ENCODE assay signal across 2 cellular contexts in the genomic region with DNA sequence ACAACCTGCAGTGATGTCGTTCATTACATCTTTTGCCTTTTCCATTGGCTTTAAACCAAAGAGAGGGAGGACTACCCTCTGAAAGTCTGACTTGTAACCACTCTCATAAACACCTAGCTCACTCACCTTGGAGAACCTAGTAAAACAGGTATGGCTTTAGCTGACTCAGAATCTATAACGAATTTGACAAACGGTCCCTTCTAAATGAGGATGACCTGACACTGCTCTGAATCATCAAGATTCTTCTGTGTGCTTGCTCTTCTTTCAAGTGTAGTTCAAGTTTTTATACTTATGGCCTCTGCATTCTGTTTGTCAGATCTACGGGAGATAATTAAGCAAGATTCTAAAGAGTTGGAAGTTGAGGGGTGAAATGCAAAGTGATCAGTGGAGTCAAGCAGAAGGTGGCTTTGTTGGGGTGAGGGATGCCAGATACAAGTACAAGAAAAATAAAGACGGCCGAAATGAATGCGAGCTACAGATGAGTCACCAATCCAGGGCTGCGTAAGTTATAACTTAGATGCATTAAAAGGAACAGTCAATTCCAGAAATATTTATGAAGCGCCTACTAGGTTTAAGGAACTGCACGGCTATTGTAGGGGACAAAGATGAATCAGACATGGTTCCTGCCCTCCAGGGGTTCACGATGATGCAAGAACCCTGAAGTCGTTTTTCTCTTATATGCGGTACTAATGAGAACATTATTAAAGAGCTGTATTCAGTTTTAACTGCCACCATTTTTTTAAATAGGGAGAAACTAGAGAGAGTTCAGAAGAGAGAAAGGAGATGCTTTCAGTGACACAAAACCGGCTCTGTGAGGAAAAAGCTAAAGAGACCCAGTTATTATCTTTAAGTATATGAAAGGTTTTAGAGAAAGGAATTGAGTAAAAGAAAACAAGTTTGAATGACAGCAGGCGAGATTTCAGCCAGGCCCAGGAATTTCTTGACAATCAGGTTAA.
A peak's percentile ranks its signal among the peaks of the same experiment; 100 is the strongest.
TF ChIP-seq lines count a peak whose summit lies in the region.

No MANE protein-coding gene starts in this region.

TF ChIP-seq in HEK293, 187 proteins besides CTCF, POLR2A, EP300 and RAD21 (continued from another document):
- TF ChIP-seq, protein P1, sequence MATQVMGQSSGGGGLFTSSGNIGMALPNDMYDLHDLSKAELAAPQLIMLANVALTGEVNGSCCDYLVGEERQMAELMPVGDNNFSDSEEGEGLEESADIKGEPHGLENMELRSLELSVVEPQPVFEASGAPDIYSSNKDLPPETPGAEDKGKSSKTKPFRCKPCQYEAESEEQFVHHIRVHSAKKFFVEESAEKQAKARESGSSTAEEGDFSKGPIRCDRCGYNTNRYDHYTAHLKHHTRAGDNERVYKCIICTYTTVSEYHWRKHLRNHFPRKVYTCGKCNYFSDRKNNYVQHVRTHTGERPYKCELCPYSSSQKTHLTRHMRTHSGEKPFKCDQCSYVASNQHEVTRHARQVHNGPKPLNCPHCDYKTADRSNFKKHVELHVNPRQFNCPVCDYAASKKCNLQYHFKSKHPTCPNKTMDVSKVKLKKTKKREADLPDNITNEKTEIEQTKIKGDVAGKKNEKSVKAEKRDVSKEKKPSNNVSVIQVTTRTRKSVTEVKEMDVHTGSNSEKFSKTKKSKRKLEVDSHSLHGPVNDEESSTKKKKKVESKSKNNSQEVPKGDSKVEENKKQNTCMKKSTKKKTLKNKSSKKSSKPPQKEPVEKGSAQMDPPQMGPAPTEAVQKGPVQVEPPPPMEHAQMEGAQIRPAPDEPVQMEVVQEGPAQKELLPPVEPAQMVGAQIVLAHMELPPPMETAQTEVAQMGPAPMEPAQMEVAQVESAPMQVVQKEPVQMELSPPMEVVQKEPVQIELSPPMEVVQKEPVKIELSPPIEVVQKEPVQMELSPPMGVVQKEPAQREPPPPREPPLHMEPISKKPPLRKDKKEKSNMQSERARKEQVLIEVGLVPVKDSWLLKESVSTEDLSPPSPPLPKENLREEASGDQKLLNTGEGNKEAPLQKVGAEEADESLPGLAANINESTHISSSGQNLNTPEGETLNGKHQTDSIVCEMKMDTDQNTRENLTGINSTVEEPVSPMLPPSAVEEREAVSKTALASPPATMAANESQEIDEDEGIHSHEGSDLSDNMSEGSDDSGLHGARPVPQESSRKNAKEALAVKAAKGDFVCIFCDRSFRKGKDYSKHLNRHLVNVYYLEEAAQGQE (tag by site-specific recombination; IDR thresholded peaks at IDR 0.05), result no peak
- no peak for TF ChIP-seq ZNF302 (tag by site-specific recombination; IDR thresholded peaks at IDR 0.05; ENCODE audit: low read depth)
- TF ChIP-seq, protein P2, sequence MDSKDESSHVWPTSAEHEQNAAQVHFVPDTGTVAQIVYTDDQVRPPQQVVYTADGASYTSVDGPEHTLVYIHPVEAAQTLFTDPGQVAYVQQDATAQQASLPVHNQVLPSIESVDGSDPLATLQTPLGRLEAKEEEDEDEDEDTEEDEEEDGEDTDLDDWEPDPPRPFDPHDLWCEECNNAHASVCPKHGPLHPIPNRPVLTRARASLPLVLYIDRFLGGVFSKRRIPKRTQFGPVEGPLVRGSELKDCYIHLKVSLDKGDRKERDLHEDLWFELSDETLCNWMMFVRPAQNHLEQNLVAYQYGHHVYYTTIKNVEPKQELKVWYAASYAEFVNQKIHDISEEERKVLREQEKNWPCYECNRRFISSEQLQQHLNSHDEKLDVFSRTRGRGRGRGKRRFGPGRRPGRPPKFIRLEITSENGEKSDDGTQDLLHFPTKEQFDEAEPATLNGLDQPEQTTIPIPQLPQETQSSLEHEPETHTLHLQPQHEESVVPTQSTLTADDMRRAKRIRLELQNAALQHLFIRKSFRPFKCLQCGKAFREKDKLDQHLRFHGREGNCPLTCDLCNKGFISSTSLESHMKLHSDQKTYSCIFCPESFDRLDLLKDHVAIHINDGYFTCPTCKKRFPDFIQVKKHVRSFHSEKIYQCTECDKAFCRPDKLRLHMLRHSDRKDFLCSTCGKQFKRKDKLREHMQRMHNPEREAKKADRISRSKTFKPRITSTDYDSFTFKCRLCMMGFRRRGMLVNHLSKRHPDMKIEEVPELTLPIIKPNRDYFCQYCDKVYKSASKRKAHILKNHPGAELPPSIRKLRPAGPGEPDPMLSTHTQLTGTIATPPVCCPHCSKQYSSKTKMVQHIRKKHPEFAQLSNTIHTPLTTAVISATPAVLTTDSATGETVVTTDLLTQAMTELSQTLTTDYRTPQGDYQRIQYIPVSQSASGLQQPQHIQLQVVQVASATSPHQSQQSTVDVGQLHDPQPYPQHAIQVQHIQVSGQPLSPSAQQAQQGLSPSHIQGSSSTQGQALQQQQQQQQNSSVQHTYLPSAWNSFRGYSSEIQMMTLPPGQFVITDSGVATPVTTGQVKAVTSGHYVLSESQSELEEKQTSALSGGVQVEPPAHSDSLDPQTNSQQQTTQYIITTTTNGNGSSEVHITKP (tag by site-specific recombination; IDR thresholded peaks at IDR 0.05), result peak; percentile 38
- TF ChIP-seq PRDM1 (tag by site-specific recombination; IDR thresholded peaks at IDR 0.05), result peak; percentile 71
- TF ChIP-seq, protein P3, sequence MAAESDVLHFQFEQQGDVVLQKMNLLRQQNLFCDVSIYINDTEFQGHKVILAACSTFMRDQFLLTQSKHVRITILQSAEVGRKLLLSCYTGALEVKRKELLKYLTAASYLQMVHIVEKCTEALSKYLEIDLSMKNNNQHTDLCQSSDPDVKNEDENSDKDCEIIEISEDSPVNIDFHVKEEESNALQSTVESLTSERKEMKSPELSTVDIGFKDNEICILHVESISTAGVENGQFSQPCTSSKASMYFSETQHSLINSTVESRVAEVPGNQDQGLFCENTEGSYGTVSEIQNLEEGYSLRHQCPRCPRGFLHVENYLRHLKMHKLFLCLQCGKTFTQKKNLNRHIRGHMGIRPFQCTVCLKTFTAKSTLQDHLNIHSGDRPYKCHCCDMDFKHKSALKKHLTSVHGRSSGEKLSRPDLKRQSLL (tag by site-specific recombination; IDR thresholded peaks at IDR 0.05), result no peak
- peak; percentile 61 for TF ChIP-seq ZBTB17 (tag by site-specific recombination; IDR thresholded peaks at IDR 0.05)
- TF ChIP-seq IKZF3 (tag by site-specific recombination; IDR thresholded peaks at IDR 0.05), result no peak
- TF ChIP-seq ZNF629 (tag by site-specific recombination; IDR thresholded peaks at IDR 0.05), result no peak

TF ChIP-seq in SK-N-SH treated with all-trans-retinoic acid at 6 μM for 48 hours, 23 proteins besides CTCF, POLR2A, EP300 and RAD21 (continued from another document):
- TF ChIP-seq GLIS3 (CRISPR knock-in tag; IDR thresholded peaks at IDR 0.05) (no peak), SNAI2 (CRISPR knock-in tag; IDR thresholded peaks at IDR 0.05) (no peak), ZNF565 (CRISPR knock-in tag; conservative IDR thresholded peaks at IDR 0.05; ENCODE audit: low read depth) (no peak), ZNF70 (CRISPR knock-in tag; IDR thresholded peaks at IDR 0.05) (no peak), ZC3H10 (CRISPR knock-in tag; IDR thresholded peaks at IDR 0.05) (no peak), OSR1 (CRISPR knock-in tag; IDR thresholded peaks at IDR 0.05) (no peak)
- TF ChIP-seq, protein P4, sequence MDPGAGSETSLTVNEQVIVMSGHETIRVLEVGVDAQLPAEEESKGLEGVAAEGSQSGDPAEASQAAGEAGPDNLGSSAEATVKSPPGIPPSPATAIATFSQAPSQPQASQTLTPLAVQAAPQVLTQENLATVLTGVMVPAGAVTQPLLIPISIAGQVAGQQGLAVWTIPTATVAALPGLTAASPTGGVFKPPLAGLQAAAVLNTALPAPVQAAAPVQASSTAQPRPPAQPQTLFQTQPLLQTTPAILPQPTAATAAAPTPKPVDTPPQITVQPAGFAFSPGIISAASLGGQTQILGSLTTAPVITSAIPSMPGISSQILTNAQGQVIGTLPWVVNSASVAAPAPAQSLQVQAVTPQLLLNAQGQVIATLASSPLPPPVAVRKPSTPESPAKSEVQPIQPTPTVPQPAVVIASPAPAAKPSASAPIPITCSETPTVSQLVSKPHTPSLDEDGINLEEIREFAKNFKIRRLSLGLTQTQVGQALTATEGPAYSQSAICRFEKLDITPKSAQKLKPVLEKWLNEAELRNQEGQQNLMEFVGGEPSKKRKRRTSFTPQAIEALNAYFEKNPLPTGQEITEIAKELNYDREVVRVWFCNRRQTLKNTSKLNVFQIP (CRISPR knock-in tag; IDR thresholded peaks at IDR 0.05; ENCODE audit: borderline replicate concordance, low read depth), result no peak; the same call in 1 of the 2 replicates
- TF ChIP-seq, protein P5, sequence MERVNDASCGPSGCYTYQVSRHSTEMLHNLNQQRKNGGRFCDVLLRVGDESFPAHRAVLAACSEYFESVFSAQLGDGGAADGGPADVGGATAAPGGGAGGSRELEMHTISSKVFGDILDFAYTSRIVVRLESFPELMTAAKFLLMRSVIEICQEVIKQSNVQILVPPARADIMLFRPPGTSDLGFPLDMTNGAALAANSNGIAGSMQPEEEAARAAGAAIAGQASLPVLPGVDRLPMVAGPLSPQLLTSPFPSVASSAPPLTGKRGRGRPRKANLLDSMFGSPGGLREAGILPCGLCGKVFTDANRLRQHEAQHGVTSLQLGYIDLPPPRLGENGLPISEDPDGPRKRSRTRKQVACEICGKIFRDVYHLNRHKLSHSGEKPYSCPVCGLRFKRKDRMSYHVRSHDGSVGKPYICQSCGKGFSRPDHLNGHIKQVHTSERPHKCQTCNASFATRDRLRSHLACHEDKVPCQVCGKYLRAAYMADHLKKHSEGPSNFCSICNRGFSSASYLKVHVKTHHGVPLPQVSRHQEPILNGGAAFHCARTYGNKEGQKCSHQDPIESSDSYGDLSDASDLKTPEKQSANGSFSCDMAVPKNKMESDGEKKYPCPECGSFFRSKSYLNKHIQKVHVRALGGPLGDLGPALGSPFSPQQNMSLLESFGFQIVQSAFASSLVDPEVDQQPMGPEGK (CRISPR knock-in tag; IDR thresholded peaks at IDR 0.05; ENCODE audit: borderline replicate concordance), result no peak
- TF ChIP-seq, protein P6, sequence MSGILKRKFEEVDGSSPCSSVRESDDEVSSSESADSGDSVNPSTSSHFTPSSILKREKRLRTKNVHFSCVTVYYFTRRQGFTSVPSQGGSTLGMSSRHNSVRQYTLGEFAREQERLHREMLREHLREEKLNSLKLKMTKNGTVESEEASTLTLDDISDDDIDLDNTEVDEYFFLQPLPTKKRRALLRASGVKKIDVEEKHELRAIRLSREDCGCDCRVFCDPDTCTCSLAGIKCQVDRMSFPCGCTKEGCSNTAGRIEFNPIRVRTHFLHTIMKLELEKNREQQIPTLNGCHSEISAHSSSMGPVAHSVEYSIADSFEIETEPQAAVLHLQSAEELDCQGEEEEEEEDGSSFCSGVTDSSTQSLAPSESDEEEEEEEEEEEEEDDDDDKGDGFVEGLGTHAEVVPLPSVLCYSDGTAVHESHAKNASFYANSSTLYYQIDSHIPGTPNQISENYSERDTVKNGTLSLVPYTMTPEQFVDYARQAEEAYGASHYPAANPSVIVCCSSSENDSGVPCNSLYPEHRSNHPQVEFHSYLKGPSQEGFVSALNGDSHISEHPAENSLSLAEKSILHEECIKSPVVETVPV (CRISPR knock-in tag; IDR thresholded peaks at IDR 0.05), result no peak
